In genomic region chr2:42888321-42888720, GRCh38 we compare ENCODE assay signal across 24 cellular contexts.
"Had no signal": no experiment of that assay in that cellular context is flagged by ENCODE, and none has a peak within 500 bp of the region (broad histone marks: within the 10 kb centered on the region; RNA-seq: fewer than 3 reads in every experiment).

No MANE protein-coding gene starts in this region.

- ATAC-seq: activated naive CD4-positive, alpha-beta T cell treated with anti-CD3 and anti-CD28 coated beads, Interleukin-2, amount 50 U/mL, for 72 hours; activated T-helper 17 cell treated with anti-CD3 and anti-CD28 coated beads, Interleukin-2, amount 50 U/mL, for 72 hours; left ventricle myocardium superior; stimulated activated naive B cell treated with anti-CD40 and anti-IgM and Interleukin-4, amounts not matched to agents 10 μg/mL and 1 μg/mL and 100 μg/mL, for 72 hours; WTC11 had no signal

- H3K36me3 ChIP-seq: adrenal gland, ascending aorta, cardiac muscle cell, sigmoid colon, transverse colon had no signal

- H3K27ac ChIP-seq: adrenal gland, ascending aorta, cardiac muscle cell, sigmoid colon, transverse colon had no signal

- H3K27me3 ChIP-seq: adrenal gland, ascending aorta, cardiac muscle cell, sigmoid colon, transverse colon had no signal

- H3K4me3 ChIP-seq: adrenal gland, ascending aorta, cardiac muscle cell, sigmoid colon, transverse colon had no signal

- H3K4me1 ChIP-seq: adrenal gland, sigmoid colon, transverse colon had no signal

- H3K9me3 ChIP-seq: adrenal gland, ascending aorta, transverse colon had no signal

- DNase-seq: activated CD4-positive, alpha-beta T cell treated with anti-CD3 and anti-CD28 coated beads, Interleukin-2, amount 50 U/mL, for 4 hours; activated CD8-positive, alpha-beta memory T cell treated with anti-CD3 and anti-CD28 coated beads for 24 hours; activated CD8-positive, alpha-beta memory T cell treated with anti-CD3 and anti-CD28 coated beads, Interleukin-2, amount 50 U/mL, for 4 hours; activated T-cell treated with anti-CD3 and anti-CD28 coated beads, Interleukin-2, amount 50 U/mL, for 24 hours; foreskin melanocyte; glutamatergic neuron; hippocampal formation; left ventricle myocardium superior; mammary epithelial cell; naive B cell; occipital lobe; retina; sigmoid colon; stimulated activated CD4-positive, alpha-beta T cell treated with anti-CD3 and anti-CD28 coated beads, Interleukin-2, amount 100 ng/mL, for 48 hours; stimulated activated CD8-positive, alpha-beta memory T cell treated with anti-CD3 and anti-CD28 coated beads, Interleukin-4, amount 100 ng/mL, for 48 hours; stimulated activated naive B cell treated with anti-CD40 and anti-IgM and Interleukin-4, amounts not matched to agents 10 μg/mL and 1 μg/mL and 100 μg/mL, for 72 hours; T1000; transverse colon had no signal
